Comparison of ENCODE assay signal across 8 cellular contexts in the genomic region with DNA sequence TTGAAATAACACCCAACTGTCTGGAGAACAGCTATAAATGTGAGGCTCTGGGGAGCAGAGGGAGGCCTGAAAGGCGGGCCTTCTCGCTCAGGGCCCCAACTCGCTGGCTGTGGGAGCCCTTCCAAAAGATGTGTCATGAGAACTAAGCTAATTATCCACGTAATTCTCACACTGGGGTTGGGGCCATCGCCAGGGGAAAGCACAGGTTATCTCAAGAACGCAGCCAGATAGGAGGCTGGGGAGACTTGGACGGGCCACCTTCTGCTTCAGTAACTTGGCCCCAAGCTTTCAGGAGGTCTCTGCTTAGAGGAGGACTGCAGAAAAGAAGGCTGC. TPM values are rescaled to one million over a fixed set of nuclear protein-coding genes. Genes with fewer than 3 reads are reported as not detected.
DNase-seq lines count a peak whose midpoint lies in the region; ATAC-seq, FAIRE-seq and TF ChIP-seq lines count a peak whose summit lies in the region.

No MANE protein-coding gene starts in this region.

- H2AFZ ChIP-seq in neural cell (ENCODE audit: low read depth, low read length) (no peak overlapping the region), OCI-LY7 (ENCODE audit: low read length) (no peak overlapping the region)

- FAIRE-seq in RCC 7860 (lab: Jason Lieb, UNC): no peak

- DNase-seq in Caki2 (ENCODE audit: low read depth): peak; percentile 68
- peak; percentile 54 for DNase-seq in RCC 7860 (ENCODE audit: low spot score)
- DNase-seq in inferior parietal cortex (ENCODE audit: extremely low spot score): no peak
- DNase-seq in OCI-LY7 (ENCODE audit: low spot score): no peak

- peak overlapping the region; percentile 77 for H3K4me3 ChIP-seq in neural cell (ENCODE audit: low read length)
- no peak overlapping the region for H3K4me3 ChIP-seq in OCI-LY7 (ENCODE audit: low read depth, low read length, poor library complexity, severe bottlenecking)

- no peak overlapping the region for H3K4me2 ChIP-seq in neural cell (ENCODE audit: low read length)
- H3K4me2 ChIP-seq in OCI-LY7 (ENCODE audit: low read length): no peak overlapping the region

- no peak for TF ChIP-seq RAD21 in neural cell (conservative IDR thresholded peaks at IDR 0.05)

- no peaks in the 10 kb centered on the region for H3F3A ChIP-seq in neural cell (ENCODE audit: insufficient read depth, low read length, poor library complexity, severe bottlenecking)

- intact Hi-C loops in OCI-LY7 (cut with micrococcal nuclease; ENCODE audit: unreplicated experiment): no loop called here

- H3K27me3 ChIP-seq in neural cell (ENCODE audit: insufficient read depth, low read depth, low read length): peaks cover 41% of the 10 kb centered on the region

- in situ Hi-C loops in Caki2 (cut with HindIII; ENCODE audit: low pct_unique_long_range_greater_than_20kb, low sequenced_read_pairs): no loop called here

- no peak for TF ChIP-seq CTCF in neural cell (IDR thresholded peaks at IDR 0.05; ENCODE audit: poor library complexity, severe bottlenecking)
- no peak for TF ChIP-seq CTCF in OCI-LY7 (conservative IDR thresholded peaks at IDR 0.05; ENCODE audit: low read length)

- no peak for TF ChIP-seq EP300 in neural cell (conservative IDR thresholded peaks at IDR 0.05; ENCODE audit: poor library complexity, severe bottlenecking)

- ATAC-seq in esophagus mucosa (peak; percentile 32), GM18511 (IDR thresholded peaks at IDR 0.05; ENCODE audit: unreplicated experiment) (no peak), HG02840 (IDR thresholded peaks at IDR 0.05; ENCODE audit: low FRiP score, unreplicated experiment) (no peak)

- no peaks in the 10 kb centered on the region for H3K79me2 ChIP-seq in neural cell (replicated peaks; ENCODE audit: insufficient read depth, low read length)
- no peaks in the 10 kb centered on the region for H3K79me2 ChIP-seq in OCI-LY7 (ENCODE audit: insufficient read depth, low read depth, low read length)

- CTCF ChIA-PET in OCI-LY7 (lab: Charles Lee; ENCODE audit: unreplicated experiment): no interaction called here

- POLR2A ChIA-PET in OCI-LY7 (lab: Charles Lee): no interaction called here

- no TSS peak for BruUV-seq in OCI-LY7 (replicated peaks; lab: Mats Ljungman, UMichigan)

- no peaks in the 10 kb centered on the region for H3K9me2 ChIP-seq in neural cell (ENCODE audit: insufficient read depth, low read length)
- H3K9me2 ChIP-seq in OCI-LY7 (ENCODE audit: insufficient read depth, low read length): no peaks in the 10 kb centered on the region

- H3K4me1 ChIP-seq in OCI-LY7 (ENCODE audit: insufficient read depth, low read length, poor library complexity, severe bottlenecking): no peaks in the 10 kb centered on the region

- no peak overlapping the region for H3K27ac ChIP-seq in neural cell (ENCODE audit: low read length)
- no peak overlapping the region for H3K27ac ChIP-seq in OCI-LY7 (ENCODE audit: low read depth, low read length, poor library complexity, severe bottlenecking)

- no peaks in the 10 kb centered on the region for H4K20me1 ChIP-seq in neural cell (ENCODE audit: insufficient read depth)
- H4K20me1 ChIP-seq in OCI-LY7 (ENCODE audit: insufficient read depth, low read length): no peaks in the 10 kb centered on the region

- H3K36me3 ChIP-seq in neural cell (ENCODE audit: insufficient read depth, low read length) (no peaks in the 10 kb centered on the region), OCI-LY7 (ENCODE audit: insufficient read depth, low read length) (no peaks in the 10 kb centered on the region)

- no peak overlapping the region for H3K9ac ChIP-seq in neural cell (ENCODE audit: low read length)

- H3K9me3 ChIP-seq in neural cell (ENCODE audit: low read length): no peaks in the 10 kb centered on the region
- no peaks in the 10 kb centered on the region for H3K9me3 ChIP-seq in OCI-LY7 (ENCODE audit: low read length)

TF ChIP-seq in neural cell, 6 proteins besides CTCF, POLR2A, EP300 and RAD21:
- no peak for TF ChIP-seq POLR2AphosphoS5 (IDR thresholded peaks at IDR 0.05)

RNA-seq across cellular contexts. Expression of a gene that starts 1.6 kb away (rescaled TPM):
- 60.5 and 61.3 TPM in 2 replicates for total RNA-seq in Caki2 (2014; rRNA removed; shearing (Covaris generic); ENCODE audit: low replicate concordance)
- 7.2 TPM for total RNA-seq in esophagus mucosa
- polyA plus RNA-seq in neural cell: 3.9 and 4.2 TPM in 2 replicates
- 3.2 and 3.9 TPM in 2 replicates for polyA minus RNA-seq in neural cell
- not detected in 2 replicates for total RNA-seq in OCI-LY7 (2014; rRNA removed; shearing (Covaris generic))
- total RNA-seq in OCI-LY7 (2022): not detected in 2 replicates

Comparison
In these comparisons a context has a peak if more than half of its experiments do, and no peak if none do; other contexts are left out.
1. DNase-seq: peak in Caki2 (single experiment) and RCC 7860 (single experiment); none in inferior parietal cortex (single experiment) and OCI-LY7 (single experiment).